Comparison of ENCODE assay signal across 1 cellular context in the genomic region with DNA sequence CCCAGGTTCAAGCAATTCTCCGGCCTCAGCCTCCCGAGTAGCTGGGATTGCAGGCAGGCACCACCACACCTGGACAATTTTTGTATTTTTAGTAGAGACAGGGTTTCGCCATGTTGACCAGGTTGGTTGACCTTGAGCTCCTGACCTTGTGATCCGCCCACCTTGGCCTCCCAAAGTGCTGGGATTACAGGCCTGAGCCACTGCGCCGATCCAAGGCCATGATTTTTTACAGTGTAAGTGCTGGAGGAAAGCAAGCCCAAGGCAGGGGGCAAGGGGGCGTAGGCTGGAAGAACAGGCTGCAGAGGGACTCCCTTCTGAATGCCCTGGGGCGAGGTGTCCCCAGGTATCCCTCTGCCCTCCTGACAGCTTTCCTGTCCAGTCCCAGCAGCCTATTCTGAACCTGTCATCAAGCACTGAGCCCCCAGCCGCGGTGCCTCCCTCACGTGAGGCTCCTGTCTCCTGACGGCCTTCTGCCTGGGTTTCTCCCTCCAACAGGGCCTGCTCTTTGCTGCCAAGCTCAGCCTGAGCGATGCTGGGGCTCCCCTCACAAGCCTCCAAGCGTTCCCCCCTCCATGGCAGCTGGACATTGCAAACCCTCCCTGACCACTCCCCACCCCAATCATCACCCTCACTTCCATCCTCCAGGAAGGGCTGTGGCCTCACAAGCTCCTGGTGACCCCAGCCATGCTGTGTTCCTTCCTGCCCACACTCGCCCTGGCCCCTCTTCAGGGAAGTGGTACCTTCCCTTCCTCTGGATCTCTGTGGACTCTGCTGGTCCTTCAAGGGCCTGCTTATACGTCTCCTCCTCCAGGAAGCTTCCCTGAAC.
TF ChIP-seq lines count a peak whose summit lies in the region.

No MANE protein-coding gene starts in this region.

TF ChIP-seq in HepG2, 621 proteins besides CTCF, POLR2A, EP300 and RAD21 (continued from another document and continues in another):
- TF ChIP-seq, protein P1, sequence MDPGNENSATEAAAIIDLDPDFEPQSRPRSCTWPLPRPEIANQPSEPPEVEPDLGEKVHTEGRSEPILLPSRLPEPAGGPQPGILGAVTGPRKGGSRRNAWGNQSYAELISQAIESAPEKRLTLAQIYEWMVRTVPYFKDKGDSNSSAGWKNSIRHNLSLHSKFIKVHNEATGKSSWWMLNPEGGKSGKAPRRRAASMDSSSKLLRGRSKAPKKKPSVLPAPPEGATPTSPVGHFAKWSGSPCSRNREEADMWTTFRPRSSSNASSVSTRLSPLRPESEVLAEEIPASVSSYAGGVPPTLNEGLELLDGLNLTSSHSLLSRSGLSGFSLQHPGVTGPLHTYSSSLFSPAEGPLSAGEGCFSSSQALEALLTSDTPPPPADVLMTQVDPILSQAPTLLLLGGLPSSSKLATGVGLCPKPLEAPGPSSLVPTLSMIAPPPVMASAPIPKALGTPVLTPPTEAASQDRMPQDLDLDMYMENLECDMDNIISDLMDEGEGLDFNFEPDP (CRISPR knock-in tag; conservative IDR thresholded peaks at IDR 0.05) = 0 out of 2 replicates have a peak, but pooled peaks have one; percentile 45
- TF ChIP-seq, protein P2, sequence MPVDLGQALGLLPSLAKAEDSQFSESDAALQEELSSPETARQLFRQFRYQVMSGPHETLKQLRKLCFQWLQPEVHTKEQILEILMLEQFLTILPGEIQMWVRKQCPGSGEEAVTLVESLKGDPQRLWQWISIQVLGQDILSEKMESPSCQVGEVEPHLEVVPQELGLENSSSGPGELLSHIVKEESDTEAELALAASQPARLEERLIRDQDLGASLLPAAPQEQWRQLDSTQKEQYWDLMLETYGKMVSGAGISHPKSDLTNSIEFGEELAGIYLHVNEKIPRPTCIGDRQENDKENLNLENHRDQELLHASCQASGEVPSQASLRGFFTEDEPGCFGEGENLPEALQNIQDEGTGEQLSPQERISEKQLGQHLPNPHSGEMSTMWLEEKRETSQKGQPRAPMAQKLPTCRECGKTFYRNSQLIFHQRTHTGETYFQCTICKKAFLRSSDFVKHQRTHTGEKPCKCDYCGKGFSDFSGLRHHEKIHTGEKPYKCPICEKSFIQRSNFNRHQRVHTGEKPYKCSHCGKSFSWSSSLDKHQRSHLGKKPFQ (CRISPR knock-in tag; IDR thresholded peaks at IDR 0.05; ENCODE audit: insufficient replicate concordance) = no peak
- TF ChIP-seq ZZZ3 (CRISPR knock-in tag; IDR thresholded peaks at IDR 0.05; ENCODE audit: borderline replicate concordance) (no peak), PRPF4 (IDR thresholded peaks at IDR 0.05; ENCODE audit: low read depth, low read length, poor library complexity, severe bottlenecking) (no peak), ZSCAN22 (CRISPR knock-in tag; IDR thresholded peaks at IDR 0.05) (no peak), ZNF644 (CRISPR knock-in tag; IDR thresholded peaks at IDR 0.05; ENCODE audit: low read depth) (peak; percentile 9; the same call in 1 of the 2 replicates), FOXC1 (CRISPR knock-in tag; IDR thresholded peaks at IDR 0.05; ENCODE audit: borderline replicate concordance) (no peak), POLR2G (IDR thresholded peaks at IDR 0.05; ENCODE audit: low read depth, low read length) (no peak), TOPORS (CRISPR knock-in tag; IDR thresholded peaks at IDR 0.05) (no peak), ZNF614 (CRISPR knock-in tag; IDR thresholded peaks at IDR 0.05; ENCODE audit: borderline replicate concordance) (no peak), SCMH1 (CRISPR knock-in tag; IDR thresholded peaks at IDR 0.05; ENCODE audit: borderline replicate concordance) (no peak), ZNF670 (CRISPR knock-in tag; IDR thresholded peaks at IDR 0.05; ENCODE audit: borderline replicate concordance) (no peak), MBD4 (IDR thresholded peaks at IDR 0.05; ENCODE audit: borderline replicate concordance, low read length) (no peak), ZKSCAN8 (CRISPR knock-in tag; IDR thresholded peaks at IDR 0.05; ENCODE audit: borderline replicate concordance) (no peak), TBP (CRISPR knock-in tag; IDR thresholded peaks at IDR 0.05) (no peak), MTA1 (CRISPR knock-in tag; IDR thresholded peaks at IDR 0.05; ENCODE audit: borderline replicate concordance) (peak; percentile 97), PCBP1 (IDR thresholded peaks at IDR 0.05; ENCODE audit: borderline replicate concordance, low read depth, low read length) (no peak), FOXO1 (CRISPR knock-in tag; IDR thresholded peaks at IDR 0.05) (peak; percentile 56; the same call in 1 of the 2 replicates), ZSCAN29 (CRISPR knock-in tag; conservative IDR thresholded peaks at IDR 0.05) (no peak), HOXA7 (CRISPR knock-in tag; IDR thresholded peaks at IDR 0.05) (no peak), GFI1 (CRISPR knock-in tag; IDR thresholded peaks at IDR 0.05; ENCODE audit: borderline replicate concordance) (peak; percentile 56; the same call in 1 of the 2 replicates), SAP130 (CRISPR knock-in tag; IDR thresholded peaks at IDR 0.05; ENCODE audit: low read depth) (0 out of 2 replicates have a peak, but pooled peaks have one; percentile 24), WIZ (CRISPR knock-in tag; IDR thresholded peaks at IDR 0.05) (no peak), HOXA3 (CRISPR knock-in tag; IDR thresholded peaks at IDR 0.05) (peak; percentile 87), HNRNPUL1 (IDR thresholded peaks at IDR 0.05; ENCODE audit: low read depth, low read length) (no peak), PAWR (CRISPR knock-in tag; IDR thresholded peaks at IDR 0.05; ENCODE audit: borderline replicate concordance) (no peak), ESRRA (CRISPR knock-in tag; IDR thresholded peaks at IDR 0.05; ENCODE audit: low read depth) (peak; percentile 99), HNF4A (CRISPR knock-in tag; IDR thresholded peaks at IDR 0.05) (peak; percentile 88), SRF (IDR thresholded peaks at IDR 0.05; ENCODE audit: low read depth, low read length) (no peak)
- TF ChIP-seq, protein P3, sequence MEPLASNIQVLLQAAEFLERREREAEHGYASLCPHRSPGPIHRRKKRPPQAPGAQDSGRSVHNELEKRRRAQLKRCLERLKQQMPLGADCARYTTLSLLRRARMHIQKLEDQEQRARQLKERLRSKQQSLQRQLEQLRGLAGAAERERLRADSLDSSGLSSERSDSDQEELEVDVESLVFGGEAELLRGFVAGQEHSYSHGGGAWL (CRISPR knock-in tag; IDR thresholded peaks at IDR 0.05) = no peak
- TF ChIP-seq, protein P4, sequence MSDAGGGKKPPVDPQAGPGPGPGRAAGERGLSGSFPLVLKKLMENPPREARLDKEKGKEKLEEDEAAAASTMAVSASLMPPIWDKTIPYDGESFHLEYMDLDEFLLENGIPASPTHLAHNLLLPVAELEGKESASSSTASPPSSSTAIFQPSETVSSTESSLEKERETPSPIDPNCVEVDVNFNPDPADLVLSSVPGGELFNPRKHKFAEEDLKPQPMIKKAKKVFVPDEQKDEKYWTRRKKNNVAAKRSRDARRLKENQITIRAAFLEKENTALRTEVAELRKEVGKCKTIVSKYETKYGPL (CRISPR knock-in tag; IDR thresholded peaks at IDR 0.05) = no peak
- TF ChIP-seq, protein P5, sequence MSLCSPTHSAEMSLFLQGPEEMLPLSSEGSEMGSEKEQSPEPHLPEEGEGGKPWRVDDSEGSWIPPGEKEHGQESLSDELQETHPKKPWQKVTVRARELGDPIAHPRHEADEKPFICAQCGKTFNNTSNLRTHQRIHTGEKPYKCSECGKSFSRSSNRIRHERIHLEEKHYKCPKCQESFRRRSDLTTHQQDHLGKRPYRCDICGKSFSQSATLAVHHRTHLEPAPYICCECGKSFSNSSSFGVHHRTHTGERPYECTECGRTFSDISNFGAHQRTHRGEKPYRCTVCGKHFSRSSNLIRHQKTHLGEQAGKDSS (CRISPR knock-in tag; IDR thresholded peaks at IDR 0.05; ENCODE audit: borderline replicate concordance, low read depth) = peak; percentile 10; the same call in 1 of the 2 replicates
- TF ChIP-seq, protein P6, sequence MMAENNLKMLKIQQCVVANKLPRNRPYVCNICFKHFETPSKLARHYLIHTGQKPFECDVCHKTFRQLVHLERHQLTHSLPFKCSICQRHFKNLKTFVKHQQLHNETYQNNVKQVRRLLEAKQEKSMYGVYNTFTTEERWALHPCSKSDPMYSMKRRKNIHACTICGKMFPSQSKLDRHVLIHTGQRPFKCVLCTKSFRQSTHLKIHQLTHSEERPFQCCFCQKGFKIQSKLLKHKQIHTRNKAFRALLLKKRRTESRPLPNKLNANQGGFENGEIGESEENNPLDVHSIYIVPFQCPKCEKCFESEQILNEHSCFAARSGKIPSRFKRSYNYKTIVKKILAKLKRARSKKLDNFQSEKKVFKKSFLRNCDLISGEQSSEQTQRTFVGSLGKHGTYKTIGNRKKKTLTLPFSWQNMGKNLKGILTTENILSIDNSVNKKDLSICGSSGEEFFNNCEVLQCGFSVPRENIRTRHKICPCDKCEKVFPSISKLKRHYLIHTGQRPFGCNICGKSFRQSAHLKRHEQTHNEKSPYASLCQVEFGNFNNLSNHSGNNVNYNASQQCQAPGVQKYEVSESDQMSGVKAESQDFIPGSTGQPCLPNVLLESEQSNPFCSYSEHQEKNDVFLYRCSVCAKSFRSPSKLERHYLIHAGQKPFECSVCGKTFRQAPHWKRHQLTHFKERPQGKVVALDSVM (CRISPR knock-in tag; IDR thresholded peaks at IDR 0.05) = peak; percentile 67
- TF ChIP-seq, protein P7, sequence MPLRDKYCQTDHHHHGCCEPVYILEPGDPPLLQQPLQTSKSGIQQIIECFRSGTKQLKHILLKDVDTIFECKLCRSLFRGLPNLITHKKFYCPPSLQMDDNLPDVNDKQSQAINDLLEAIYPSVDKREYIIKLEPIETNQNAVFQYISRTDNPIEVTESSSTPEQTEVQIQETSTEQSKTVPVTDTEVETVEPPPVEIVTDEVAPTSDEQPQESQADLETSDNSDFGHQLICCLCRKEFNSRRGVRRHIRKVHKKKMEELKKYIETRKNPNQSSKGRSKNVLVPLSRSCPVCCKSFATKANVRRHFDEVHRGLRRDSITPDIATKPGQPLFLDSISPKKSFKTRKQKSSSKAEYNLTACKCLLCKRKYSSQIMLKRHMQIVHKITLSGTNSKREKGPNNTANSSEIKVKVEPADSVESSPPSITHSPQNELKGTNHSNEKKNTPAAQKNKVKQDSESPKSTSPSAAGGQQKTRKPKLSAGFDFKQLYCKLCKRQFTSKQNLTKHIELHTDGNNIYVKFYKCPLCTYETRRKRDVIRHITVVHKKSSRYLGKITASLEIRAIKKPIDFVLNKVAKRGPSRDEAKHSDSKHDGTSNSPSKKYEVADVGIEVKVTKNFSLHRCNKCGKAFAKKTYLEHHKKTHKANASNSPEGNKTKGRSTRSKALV (CRISPR knock-in tag; IDR thresholded peaks at IDR 0.05) = no peak
- TF ChIP-seq, protein P8, sequence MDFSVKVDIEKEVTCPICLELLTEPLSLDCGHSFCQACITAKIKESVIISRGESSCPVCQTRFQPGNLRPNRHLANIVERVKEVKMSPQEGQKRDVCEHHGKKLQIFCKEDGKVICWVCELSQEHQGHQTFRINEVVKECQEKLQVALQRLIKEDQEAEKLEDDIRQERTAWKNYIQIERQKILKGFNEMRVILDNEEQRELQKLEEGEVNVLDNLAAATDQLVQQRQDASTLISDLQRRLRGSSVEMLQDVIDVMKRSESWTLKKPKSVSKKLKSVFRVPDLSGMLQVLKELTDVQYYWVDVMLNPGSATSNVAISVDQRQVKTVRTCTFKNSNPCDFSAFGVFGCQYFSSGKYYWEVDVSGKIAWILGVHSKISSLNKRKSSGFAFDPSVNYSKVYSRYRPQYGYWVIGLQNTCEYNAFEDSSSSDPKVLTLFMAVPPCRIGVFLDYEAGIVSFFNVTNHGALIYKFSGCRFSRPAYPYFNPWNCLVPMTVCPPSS (IDR thresholded peaks at IDR 0.05) = no peak
- TF ChIP-seq, protein P9, sequence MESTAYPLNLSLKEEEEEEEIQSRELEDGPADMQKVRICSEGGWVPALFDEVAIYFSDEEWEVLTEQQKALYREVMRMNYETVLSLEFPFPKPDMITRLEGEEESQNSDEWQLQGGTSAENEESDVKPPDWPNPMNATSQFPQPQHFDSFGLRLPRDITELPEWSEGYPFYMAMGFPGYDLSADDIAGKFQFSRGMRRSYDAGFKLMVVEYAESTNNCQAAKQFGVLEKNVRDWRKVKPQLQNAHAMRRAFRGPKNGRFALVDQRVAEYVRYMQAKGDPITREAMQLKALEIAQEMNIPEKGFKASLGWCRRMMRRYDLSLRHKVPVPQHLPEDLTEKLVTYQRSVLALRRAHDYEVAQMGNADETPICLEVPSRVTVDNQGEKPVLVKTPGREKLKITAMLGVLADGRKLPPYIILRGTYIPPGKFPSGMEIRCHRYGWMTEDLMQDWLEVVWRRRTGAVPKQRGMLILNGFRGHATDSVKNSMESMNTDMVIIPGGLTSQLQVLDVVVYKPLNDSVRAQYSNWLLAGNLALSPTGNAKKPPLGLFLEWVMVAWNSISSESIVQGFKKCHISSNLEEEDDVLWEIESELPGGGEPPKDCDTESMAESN (CRISPR knock-in tag; conservative IDR thresholded peaks at IDR 0.05) = 0 out of 2 replicates have a peak, but pooled peaks have one; percentile 48
- TF ChIP-seq, protein P10, sequence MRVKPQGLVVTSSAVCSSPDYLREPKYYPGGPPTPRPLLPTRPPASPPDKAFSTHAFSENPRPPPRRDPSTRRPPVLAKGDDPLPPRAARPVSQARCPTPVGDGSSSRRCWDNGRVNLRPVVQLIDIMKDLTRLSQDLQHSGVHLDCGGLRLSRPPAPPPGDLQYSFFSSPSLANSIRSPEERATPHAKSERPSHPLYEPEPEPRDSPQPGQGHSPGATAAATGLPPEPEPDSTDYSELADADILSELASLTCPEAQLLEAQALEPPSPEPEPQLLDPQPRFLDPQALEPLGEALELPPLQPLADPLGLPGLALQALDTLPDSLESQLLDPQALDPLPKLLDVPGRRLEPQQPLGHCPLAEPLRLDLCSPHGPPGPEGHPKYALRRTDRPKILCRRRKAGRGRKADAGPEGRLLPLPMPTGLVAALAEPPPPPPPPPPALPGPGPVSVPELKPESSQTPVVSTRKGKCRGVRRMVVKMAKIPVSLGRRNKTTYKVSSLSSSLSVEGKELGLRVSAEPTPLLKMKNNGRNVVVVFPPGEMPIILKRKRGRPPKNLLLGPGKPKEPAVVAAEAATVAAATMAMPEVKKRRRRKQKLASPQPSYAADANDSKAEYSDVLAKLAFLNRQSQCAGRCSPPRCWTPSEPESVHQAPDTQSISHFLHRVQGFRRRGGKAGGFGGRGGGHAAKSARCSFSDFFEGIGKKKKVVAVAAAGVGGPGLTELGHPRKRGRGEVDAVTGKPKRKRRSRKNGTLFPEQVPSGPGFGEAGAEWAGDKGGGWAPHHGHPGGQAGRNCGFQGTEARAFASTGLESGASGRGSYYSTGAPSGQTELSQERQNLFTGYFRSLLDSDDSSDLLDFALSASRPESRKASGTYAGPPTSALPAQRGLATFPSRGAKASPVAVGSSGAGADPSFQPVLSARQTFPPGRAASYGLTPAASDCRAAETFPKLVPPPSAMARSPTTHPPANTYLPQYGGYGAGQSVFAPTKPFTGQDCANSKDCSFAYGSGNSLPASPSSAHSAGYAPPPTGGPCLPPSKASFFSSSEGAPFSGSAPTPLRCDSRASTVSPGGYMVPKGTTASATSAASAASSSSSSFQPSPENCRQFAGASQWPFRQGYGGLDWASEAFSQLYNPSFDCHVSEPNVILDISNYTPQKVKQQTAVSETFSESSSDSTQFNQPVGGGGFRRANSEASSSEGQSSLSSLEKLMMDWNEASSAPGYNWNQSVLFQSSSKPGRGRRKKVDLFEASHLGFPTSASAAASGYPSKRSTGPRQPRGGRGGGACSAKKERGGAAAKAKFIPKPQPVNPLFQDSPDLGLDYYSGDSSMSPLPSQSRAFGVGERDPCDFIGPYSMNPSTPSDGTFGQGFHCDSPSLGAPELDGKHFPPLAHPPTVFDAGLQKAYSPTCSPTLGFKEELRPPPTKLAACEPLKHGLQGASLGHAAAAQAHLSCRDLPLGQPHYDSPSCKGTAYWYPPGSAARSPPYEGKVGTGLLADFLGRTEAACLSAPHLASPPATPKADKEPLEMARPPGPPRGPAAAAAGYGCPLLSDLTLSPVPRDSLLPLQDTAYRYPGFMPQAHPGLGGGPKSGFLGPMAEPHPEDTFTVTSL (CRISPR knock-in tag; IDR thresholded peaks at IDR 0.05; ENCODE audit: borderline replicate concordance) = no peak
